In the genomic region with DNA sequence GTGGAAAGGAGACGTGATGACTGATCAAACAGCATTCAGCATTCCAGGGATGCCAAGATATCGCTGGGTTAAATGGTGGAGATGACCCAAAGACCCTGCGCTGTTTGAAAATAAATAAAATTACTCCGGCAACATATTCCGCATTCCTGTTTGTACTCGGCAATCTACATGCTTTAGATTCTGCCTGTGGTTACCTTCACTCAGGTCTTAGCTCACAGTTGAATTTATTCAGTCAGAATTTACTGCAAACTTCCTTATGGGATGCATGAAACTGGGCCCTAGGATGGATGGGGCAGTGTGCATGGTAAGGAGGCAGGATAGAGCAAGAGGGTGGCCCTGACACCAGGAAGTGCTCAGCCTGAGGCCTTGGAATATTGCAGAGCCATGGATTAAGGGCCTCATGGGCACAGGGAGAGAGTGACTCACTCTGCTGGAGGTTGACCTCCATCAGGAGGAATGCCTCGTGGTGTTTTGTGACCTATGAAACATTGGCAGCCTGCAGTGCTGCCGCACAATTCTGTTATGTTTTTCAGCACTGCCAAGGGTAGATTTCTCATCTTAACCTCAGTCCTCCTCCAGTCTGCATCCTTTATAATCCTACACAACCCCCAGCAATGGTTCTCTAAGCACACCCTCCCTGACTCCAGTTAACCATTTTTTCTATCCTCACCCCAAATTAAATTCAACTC, we compare ENCODE assay signal across 11 cellular contexts.
DNase-seq lines count a peak whose midpoint lies in the region; ATAC-seq and TF ChIP-seq lines count a peak whose summit lies in the region.
"Had no signal": no experiment of that assay in that cellular context is flagged by ENCODE, and none has a peak within 500 bp of the region (broad histone marks: within the 10 kb centered on the region; RNA-seq: fewer than 3 reads in every experiment).

No MANE protein-coding gene starts in this region.

- H3K36me3 ChIP-seq in mucosa of descending colon (ENCODE audit: low read depth) (no peaks in the 10 kb centered on the region), aorta (ENCODE audit: control insufficient read depth in 1 of 2, insufficient read depth in 2 of 2, low read length in 1 of 2) (no peaks in the 10 kb centered on the region), esophagus squamous epithelium (no peaks in the 10 kb centered on the region)

- H3K27ac ChIP-seq in aorta (ENCODE audit: low read depth in 1 of 2, low read length in 2 of 2) (peak overlapping the region; percentile 74 to 96), esophagus squamous epithelium (peak overlapping the region in 2 of 4 donors; percentile 22 to 63)
- H3K27ac ChIP-seq: 22Rv1 had no signal

- ATAC-seq in mucosa of descending colon = peak; percentile 82
- peak; percentile 91 for ATAC-seq in aorta (ENCODE audit: low FRiP score)
- ATAC-seq: activated T-helper 17 cell treated with anti-CD3 and anti-CD28 coated beads, Interleukin-2, amount 50 U/mL, for 72 hours had no signal

- H3K4me1 ChIP-seq in mucosa of descending colon (ENCODE audit: low read depth) = no peaks in the 10 kb centered on the region
- H3K4me1 ChIP-seq in aorta (ENCODE audit: control insufficient read depth in 1 of 2, insufficient read depth in 2 of 2, low read length in 2 of 2) = peaks cover 1 to 3% of the 10 kb centered on the region in 2 donors
- no peaks in the 10 kb centered on the region for H3K4me1 ChIP-seq in esophagus squamous epithelium

- WGBS in aorta, 2 donors = 42 to 44% methylated on average over 8 of the region's 8 CpGs
- 52 to 76% methylated on average over 7 to 8 of the region's 8 CpGs for WGBS in esophagus squamous epithelium, 2 donors

- intact Hi-C loops in mucosa of descending colon (cut with DNase I, micrococcal nuclease) = no loop called here
- intact Hi-C loops in aorta (cut with DNase I) = loop anchor here (2.0 to 5.0 kb wide), 3 partner anchors 183 to 319 kb away; a partner anchor contains a TSS
- intact Hi-C loops in esophagus squamous epithelium (cut with DNase I) = no loop called here

- H3K4me3 ChIP-seq in epithelial cell of esophagus (ENCODE audit: low read length) = no peak overlapping the region
- H3K4me3 ChIP-seq in mucosa of descending colon = no peak overlapping the region
- H3K4me3 ChIP-seq in aorta (ENCODE audit: low read length in 2 of 2) = no peak overlapping the region
- no peak overlapping the region for H3K4me3 ChIP-seq in esophagus squamous epithelium

- no peak for TF ChIP-seq POLR2A in esophagus squamous epithelium (IDR thresholded peaks at IDR 0.05)

- DNase-seq in DMS53 (lab: John Stamatoyannopoulos, UW) = peak; percentile 21
- no peak for DNase-seq in DMS53 treated with DMSO at 0.1 percent for 48 hours (lab: John Stamatoyannopoulos, UW; ENCODE audit: unreplicated experiment)
- DNase-seq in epithelial cell of esophagus (ENCODE audit: low read depth) = peak; percentile 62
- peak in 2 of 3 donors; percentile 3 to 25 for DNase-seq in mucosa of descending colon
- peak; percentile 72 to 73 for DNase-seq in aorta
- no peak for DNase-seq in KG1 (lab: John Stamatoyannopoulos, UW)
- no peak for DNase-seq in Kasumi-1 (lab: John Stamatoyannopoulos, UW)
- DNase-seq in esophagus squamous epithelium (lab: John Stamatoyannopoulos, UW) = no peak
- DNase-seq: NCI-H69 had no signal

- H3K27me3 ChIP-seq in aorta (ENCODE audit: control insufficient read depth in 1 of 2, insufficient read depth in 2 of 2, low read length in 1 of 2) (no peaks in the 10 kb centered on the region), esophagus squamous epithelium (no peaks in the 10 kb centered on the region)

- H3K9me3 ChIP-seq in mucosa of descending colon = no peaks in the 10 kb centered on the region
- no peaks in the 10 kb centered on the region for H3K9me3 ChIP-seq in aorta (ENCODE audit: control insufficient read depth, low read length)
- no peaks in the 10 kb centered on the region for H3K9me3 ChIP-seq in esophagus squamous epithelium

- no peak for TF ChIP-seq CTCF in epithelial cell of esophagus (IDR thresholded peaks at IDR 0.05; ENCODE audit: insufficient read depth, low read depth, low read length, missing control alignments)
- no peak for TF ChIP-seq CTCF in mucosa of descending colon (IDR thresholded peaks at IDR 0.05)
- TF ChIP-seq CTCF in esophagus squamous epithelium (IDR thresholded peaks at IDR 0.05) = no peak

Comparison
In these comparisons a context has a peak if more than half of its experiments do, and no peak if none do; other contexts are left out.
1. DNase-seq: peak in DMS53 (single experiment), epithelial cell of esophagus (single experiment), mucosa of descending colon (2 of 3) and aorta (2 of 2); none in DMS53 treated with DMSO at 0.1 percent for 48 hours (single experiment), KG1 (single experiment), Kasumi-1 (0 of 2) and esophagus squamous epithelium (single experiment).
2. intact Hi-C loops: an anchor here in aorta (2.0 to 5.0 kb wide); none called in mucosa of descending colon and esophagus squamous epithelium.